1 cellular context compared by ENCODE assay signal in the genomic region with DNA sequence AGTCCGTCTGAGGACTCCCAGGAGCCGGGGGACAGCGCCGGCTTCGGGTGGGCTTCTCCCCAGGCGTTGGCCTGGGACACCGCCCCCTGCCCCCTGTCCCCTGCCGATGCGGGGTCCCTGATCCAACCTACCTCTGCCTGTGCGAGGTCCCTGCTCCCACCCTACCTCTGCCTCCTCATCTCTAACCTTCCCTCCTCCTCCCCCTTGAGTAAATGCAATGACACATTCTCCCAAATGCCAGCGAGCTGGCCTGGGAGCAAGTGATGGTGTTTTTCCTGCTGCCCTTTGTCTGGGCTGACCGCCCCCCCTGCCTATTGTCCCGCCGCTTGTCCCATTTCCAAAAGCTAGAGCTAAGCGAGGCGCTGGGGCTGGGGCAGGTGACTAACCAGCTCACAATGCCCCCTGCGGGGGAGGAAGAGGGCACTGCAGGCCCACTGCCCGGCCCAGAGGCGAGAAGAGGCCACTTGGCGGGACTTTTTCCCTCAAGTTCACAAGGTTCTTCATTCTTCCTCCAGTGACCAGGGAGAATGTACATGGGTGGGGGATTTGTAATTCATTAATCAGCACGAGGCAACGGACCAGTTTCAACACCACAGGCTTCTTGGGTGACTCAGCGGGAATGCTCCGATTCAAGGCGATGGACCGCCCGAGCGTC.
TF ChIP-seq lines count a peak whose summit lies in the region.

No MANE protein-coding gene starts in this region.

TF ChIP-seq in HepG2, 621 proteins besides CTCF, POLR2A, EP300 and RAD21 (continued from another document and continues in another):
- TF ChIP-seq ZNF598 (CRISPR knock-in tag; IDR thresholded peaks at IDR 0.05; ENCODE audit: borderline replicate concordance), result peak; percentile 73; the same call in 1 of the 2 replicates
- TF ChIP-seq, protein P1, sequence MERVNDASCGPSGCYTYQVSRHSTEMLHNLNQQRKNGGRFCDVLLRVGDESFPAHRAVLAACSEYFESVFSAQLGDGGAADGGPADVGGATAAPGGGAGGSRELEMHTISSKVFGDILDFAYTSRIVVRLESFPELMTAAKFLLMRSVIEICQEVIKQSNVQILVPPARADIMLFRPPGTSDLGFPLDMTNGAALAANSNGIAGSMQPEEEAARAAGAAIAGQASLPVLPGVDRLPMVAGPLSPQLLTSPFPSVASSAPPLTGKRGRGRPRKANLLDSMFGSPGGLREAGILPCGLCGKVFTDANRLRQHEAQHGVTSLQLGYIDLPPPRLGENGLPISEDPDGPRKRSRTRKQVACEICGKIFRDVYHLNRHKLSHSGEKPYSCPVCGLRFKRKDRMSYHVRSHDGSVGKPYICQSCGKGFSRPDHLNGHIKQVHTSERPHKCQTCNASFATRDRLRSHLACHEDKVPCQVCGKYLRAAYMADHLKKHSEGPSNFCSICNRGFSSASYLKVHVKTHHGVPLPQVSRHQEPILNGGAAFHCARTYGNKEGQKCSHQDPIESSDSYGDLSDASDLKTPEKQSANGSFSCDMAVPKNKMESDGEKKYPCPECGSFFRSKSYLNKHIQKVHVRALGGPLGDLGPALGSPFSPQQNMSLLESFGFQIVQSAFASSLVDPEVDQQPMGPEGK (CRISPR knock-in tag; IDR thresholded peaks at IDR 0.05), result peak; percentile 91
- TF ChIP-seq ZNF232 (CRISPR knock-in tag; IDR thresholded peaks at IDR 0.05; ENCODE audit: borderline replicate concordance), result no peak
- TF ChIP-seq, protein P2, sequence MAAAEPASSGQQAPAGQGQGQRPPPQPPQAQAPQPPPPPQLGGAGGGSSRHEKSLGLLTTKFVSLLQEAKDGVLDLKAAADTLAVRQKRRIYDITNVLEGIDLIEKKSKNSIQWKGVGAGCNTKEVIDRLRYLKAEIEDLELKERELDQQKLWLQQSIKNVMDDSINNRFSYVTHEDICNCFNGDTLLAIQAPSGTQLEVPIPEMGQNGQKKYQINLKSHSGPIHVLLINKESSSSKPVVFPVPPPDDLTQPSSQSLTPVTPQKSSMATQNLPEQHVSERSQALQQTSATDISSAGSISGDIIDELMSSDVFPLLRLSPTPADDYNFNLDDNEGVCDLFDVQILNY (CRISPR knock-in tag; conservative IDR thresholded peaks at IDR 0.05), result no peak
- TF ChIP-seq ZNF20 (CRISPR knock-in tag; IDR thresholded peaks at IDR 0.05), result no peak
- no peak for TF ChIP-seq HNF4A (CRISPR knock-in tag; IDR thresholded peaks at IDR 0.05)
- TF ChIP-seq ZNF501 (CRISPR knock-in tag; IDR thresholded peaks at IDR 0.05), result 0 out of 2 replicates have a peak, but pooled peaks have one; percentile 19
- no peak for TF ChIP-seq ZBTB14 (CRISPR knock-in tag; IDR thresholded peaks at IDR 0.05)
- no peak for TF ChIP-seq GATA4 (IDR thresholded peaks at IDR 0.05; ENCODE audit: borderline replicate concordance, low read depth)
- peak; percentile 76 for TF ChIP-seq FOSL2 (CRISPR knock-in tag; IDR thresholded peaks at IDR 0.05)
- peak; percentile 51; the same call in 1 of the 2 replicates for TF ChIP-seq ZBTB7B (CRISPR knock-in tag; IDR thresholded peaks at IDR 0.05)
- no peak for TF ChIP-seq SYNCRIP (IDR thresholded peaks at IDR 0.05; ENCODE audit: insufficient read depth, low read depth, low read length)
- TF ChIP-seq ZNF790 (CRISPR knock-in tag; IDR thresholded peaks at IDR 0.05; ENCODE audit: borderline replicate concordance), result peak; percentile 49; the same call in 1 of the 2 replicates
- TF ChIP-seq SALL1 (CRISPR knock-in tag; IDR thresholded peaks at IDR 0.05), result 0 out of 2 replicates have a peak, but pooled peaks have one; percentile 46
- no peak for TF ChIP-seq ZNF451 (CRISPR knock-in tag; IDR thresholded peaks at IDR 0.05)
- peak; percentile 14; the same call in 1 of the 2 replicates for TF ChIP-seq RXRB (CRISPR knock-in tag; IDR thresholded peaks at IDR 0.05; ENCODE audit: borderline replicate concordance)
- TF ChIP-seq MTF1 (CRISPR knock-in tag; IDR thresholded peaks at IDR 0.05), result no peak
- TF ChIP-seq HDAC1 (CRISPR knock-in tag; IDR thresholded peaks at IDR 0.05), result no peak
- TF ChIP-seq KDM2A (CRISPR knock-in tag; IDR thresholded peaks at IDR 0.05; ENCODE audit: borderline replicate concordance, low read depth), result peak; percentile 45; the same call in 1 of the 2 replicates
- TF ChIP-seq HOMEZ (CRISPR knock-in tag; IDR thresholded peaks at IDR 0.05; ENCODE audit: low read depth), result no peak
- no peak for TF ChIP-seq SIN3B (IDR thresholded peaks at IDR 0.05; ENCODE audit: low read length)
- TF ChIP-seq REPIN1 (CRISPR knock-in tag; IDR thresholded peaks at IDR 0.05; ENCODE audit: borderline replicate concordance, low read depth), result no peak
- no peak for TF ChIP-seq ZSCAN22 (CRISPR knock-in tag; IDR thresholded peaks at IDR 0.05)
- TF ChIP-seq ZNF512B (CRISPR knock-in tag; IDR thresholded peaks at IDR 0.05; ENCODE audit: borderline replicate concordance), result no peak
- 0 out of 2 replicates have a peak, but pooled peaks have one; percentile 58 for TF ChIP-seq MAFG (CRISPR knock-in tag; IDR thresholded peaks at IDR 0.05)
- TF ChIP-seq SP5 (CRISPR knock-in tag; IDR thresholded peaks at IDR 0.05; ENCODE audit: borderline replicate concordance, low read depth), result no peak
- TF ChIP-seq HNRNPL (IDR thresholded peaks at IDR 0.05; ENCODE audit: low read depth, low read length), result peak; percentile 80; the same call in 1 of the 2 replicates
- TF ChIP-seq MNT (IDR thresholded peaks at IDR 0.05), result no peak
- TF ChIP-seq ZZZ3 (CRISPR knock-in tag; IDR thresholded peaks at IDR 0.05; ENCODE audit: borderline replicate concordance), result no peak
- peak; percentile 78 for TF ChIP-seq NFE2 (CRISPR knock-in tag; IDR thresholded peaks at IDR 0.05)
- no peak for TF ChIP-seq ADNP (CRISPR knock-in tag; IDR thresholded peaks at IDR 0.05)
- TF ChIP-seq, protein P3, sequence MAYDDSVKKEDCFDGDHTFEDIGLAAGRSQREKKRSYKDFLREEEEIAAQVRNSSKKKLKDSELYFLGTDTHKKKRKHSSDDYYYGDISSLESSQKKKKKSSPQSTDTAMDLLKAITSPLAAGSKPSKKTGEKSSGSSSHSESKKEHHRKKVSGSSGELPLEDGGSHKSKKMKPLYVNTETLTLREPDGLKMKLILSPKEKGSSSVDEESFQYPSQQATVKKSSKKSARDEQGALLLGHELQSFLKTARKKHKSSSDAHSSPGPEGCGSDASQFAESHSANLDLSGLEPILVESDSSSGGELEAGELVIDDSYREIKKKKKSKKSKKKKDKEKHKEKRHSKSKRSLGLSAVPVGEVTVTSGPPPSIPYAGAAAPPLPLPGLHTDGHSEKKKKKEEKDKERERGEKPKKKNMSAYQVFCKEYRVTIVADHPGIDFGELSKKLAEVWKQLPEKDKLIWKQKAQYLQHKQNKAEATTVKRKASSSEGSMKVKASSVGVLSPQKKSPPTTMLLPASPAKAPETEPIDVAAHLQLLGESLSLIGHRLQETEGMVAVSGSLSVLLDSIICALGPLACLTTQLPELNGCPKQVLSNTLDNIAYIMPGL (CRISPR knock-in tag; IDR thresholded peaks at IDR 0.05; ENCODE audit: borderline replicate concordance in 1 of 2, low read depth in 1 of 2), result 0 out of 4 replicates have a peak, but pooled peaks have one; percentile 29 to 30
- TF ChIP-seq REXO4 (CRISPR knock-in tag; IDR thresholded peaks at IDR 0.05; ENCODE audit: borderline replicate concordance), result no peak
- no peak for TF ChIP-seq CREBL2 (CRISPR knock-in tag; IDR thresholded peaks at IDR 0.05; ENCODE audit: borderline replicate concordance)
- TF ChIP-seq MBNL3 (CRISPR knock-in tag; conservative IDR thresholded peaks at IDR 0.05), result no peak
- no peak for TF ChIP-seq SOX13 (IDR thresholded peaks at IDR 0.05)
- peak in 1 of 2 experiments; percentile 75; a peak in 2 of 4 replicates for TF ChIP-seq SOX13 (CRISPR knock-in tag; conservative IDR thresholded peaks at IDR 0.05 in 1 of 2, IDR thresholded peaks at IDR 0.05 in 1 of 2)
- no peak for TF ChIP-seq CHD2 (IDR thresholded peaks at IDR 0.05; ENCODE audit: low read depth, low read length)
- no peak for TF ChIP-seq ZBTB2 (CRISPR knock-in tag; IDR thresholded peaks at IDR 0.05; ENCODE audit: low read depth)
- TF ChIP-seq ZC3H13 (CRISPR knock-in tag; IDR thresholded peaks at IDR 0.05), result no peak
- TF ChIP-seq ZFP36L2 (CRISPR knock-in tag; IDR thresholded peaks at IDR 0.05), result no peak
- TF ChIP-seq PAWR (CRISPR knock-in tag; IDR thresholded peaks at IDR 0.05; ENCODE audit: borderline replicate concordance), result no peak
- TF ChIP-seq ZNF777 (CRISPR knock-in tag; IDR thresholded peaks at IDR 0.05), result peak; percentile 33; the same call in 1 of the 2 replicates
- TF ChIP-seq ZNF792 (CRISPR knock-in tag; IDR thresholded peaks at IDR 0.05), result 0 out of 2 replicates have a peak, but pooled peaks have one; percentile 35
- peak; percentile 13; the same call in 1 of the 2 replicates for TF ChIP-seq ZFY (CRISPR knock-in tag; IDR thresholded peaks at IDR 0.05)
- peak; percentile 31; the same call in 1 of the 2 replicates for TF ChIP-seq TBX2 (CRISPR knock-in tag; IDR thresholded peaks at IDR 0.05; ENCODE audit: borderline replicate concordance)
- TF ChIP-seq SAP130 (CRISPR knock-in tag; IDR thresholded peaks at IDR 0.05; ENCODE audit: low read depth), result peak; percentile 53; the same call in 1 of the 2 replicates
- TF ChIP-seq ZNF547 (CRISPR knock-in tag; IDR thresholded peaks at IDR 0.05), result 0 out of 2 replicates have a peak, but pooled peaks have one; percentile 48
- TF ChIP-seq HOXD1 (CRISPR knock-in tag; IDR thresholded peaks at IDR 0.05), result no peak
